ENCODE assay signal across 12 cellular contexts in genomic region chr20:58717278-58718091, GRCh38. TPM values are rescaled to one million over a fixed set of nuclear protein-coding genes. Genes with fewer than 3 reads are reported as not detected.
DNase-seq lines count a peak whose midpoint lies in the region; ATAC-seq, FAIRE-seq and TF ChIP-seq lines count a peak whose summit lies in the region.
"Had no signal": no experiment of that assay in that cellular context is flagged by ENCODE, and none has a peak within 500 bp of the region (broad histone marks: within the 10 kb centered on the region; RNA-seq: fewer than 3 reads in every experiment).

No MANE protein-coding gene starts in this region.

- H3K27me3 Mint-ChIP-seq in activated CD8-positive, alpha-beta memory T cell treated with anti-CD3 and anti-CD28 coated beads, Interleukin-2, amount 10 ng/mL, durations not matched to agents 7 days and 5 days = peaks cover 16% of the 10 kb centered on the region

- peaks cover 0 to 32% (median 8%) of the 10 kb centered on the region in 3 donors for H3K27me3 ChIP-seq in stomach

- peak; percentile 4 for DNase-seq in activated naive CD4-positive, alpha-beta T cell treated with anti-CD3 and anti-CD28 coated beads, Interleukin-2, amount 50 U/mL, for 16 hours
- DNase-seq in activated naive CD4-positive, alpha-beta T cell treated with Interleukin-2 at 50 U/mL for 16 hours = no peak
- peak; percentile 31 for DNase-seq in activated CD8-positive, alpha-beta memory T cell treated with anti-CD3 and anti-CD28 coated beads, Interleukin-2, amount 10 ng/mL, durations not matched to agents 7 days and 5 days
- DNase-seq in kidney (peak; percentile 68), stomach (peak; percentile 24), occipital lobe (lab: John Stamatoyannopoulos, UW) (no peak)
- DNase-seq: NCI-H69; stimulated activated naive B cell treated with anti-CD40 and anti-IgM and Interleukin-4, amounts not matched to agents 10 μg/mL and 1 μg/mL and 100 μg/mL, for 72 hours had no signal

- no peak for ATAC-seq in activated CD8-positive, alpha-beta memory T cell treated with anti-CD3 and anti-CD28 coated beads, Interleukin-2, amount 10 ng/mL, durations not matched to agents 7 days and 5 days
- ATAC-seq in GM18907 (IDR thresholded peaks at IDR 0.05; ENCODE audit: unreplicated experiment) = no peak
- no peak for ATAC-seq in HG03565 (IDR thresholded peaks at IDR 0.05; ENCODE audit: unreplicated experiment)
- ATAC-seq: stimulated activated naive B cell treated with anti-CD40 and anti-IgM and Interleukin-4, amounts not matched to agents 10 μg/mL and 1 μg/mL and 100 μg/mL, for 72 hours had no signal

- H3K4me1 Mint-ChIP-seq in activated CD8-positive, alpha-beta memory T cell treated with anti-CD3 and anti-CD28 coated beads, Interleukin-2, amount 10 ng/mL, durations not matched to agents 7 days and 5 days = no peaks in the 10 kb centered on the region

- intact Hi-C loops in kidney (cut with DNase I) (no loop called here), stomach (cut with DNase I; ENCODE audit: low total_unique reads) (no loop called here)

- CTCF ChIA-PET in activated CD8-positive, alpha-beta memory T cell treated with anti-CD3 and anti-CD28 coated beads, Interleukin-2, amount 10 ng/mL, durations not matched to agents 7 days and 5 days (lab: Charles Lee) = no interaction called here

- H3K9me3 ChIP-seq in kidney (ENCODE audit: control insufficient read depth in 1 of 2, low read length in 2 of 2) (no peaks in the 10 kb centered on the region), stomach (no peaks in the 10 kb centered on the region)
- H3K9me3 ChIP-seq: SJSA1 had no signal

- H3K4me1 ChIP-seq in kidney (ENCODE audit: control insufficient read depth in 1 of 2, insufficient read depth in 1 of 2, low read depth in 1 of 2, low read length in 2 of 2) (peaks cover 0 to 2% of the 10 kb centered on the region in 2 donors), stomach (peaks cover 0 to 11% (median 9%) of the 10 kb centered on the region in 4 donors)
- H3K4me1 ChIP-seq: SJSA1 had no signal

- H3K27ac ChIP-seq in kidney (ENCODE audit: low read depth in 2 of 2, low read length in 2 of 2) = no peak overlapping the region
- no peak overlapping the region for H3K27ac ChIP-seq in stomach
- H3K27ac ChIP-seq: SJSA1 had no signal

- H3K4me3 Mint-ChIP-seq in activated CD8-positive, alpha-beta memory T cell treated with anti-CD3 and anti-CD28 coated beads, Interleukin-2, amount 10 ng/mL, durations not matched to agents 7 days and 5 days = no peak overlapping the region
- H3K4me3 Mint-ChIP-seq: memory B cell; stimulated activated naive B cell treated with anti-CD40 and anti-IgM and Interleukin-4, amounts not matched to agents 10 μg/mL and 1 μg/mL and 100 μg/mL, for 72 hours had no signal

- no peak for TF ChIP-seq POLR2A in stomach (IDR thresholded peaks at IDR 0.05)

- no peaks in the 10 kb centered on the region for H3K36me3 ChIP-seq in kidney (ENCODE audit: control insufficient read depth in 1 of 2, insufficient read depth in 2 of 2, low read length in 2 of 2)
- H3K36me3 ChIP-seq in stomach = peaks cover 0 to 37% (median 25%) of the 10 kb centered on the region in 4 donors
- H3K36me3 ChIP-seq: SJSA1 had no signal

- no peaks in the 10 kb centered on the region for H3K36me3 Mint-ChIP-seq in activated CD8-positive, alpha-beta memory T cell treated with anti-CD3 and anti-CD28 coated beads, Interleukin-2, amount 10 ng/mL, durations not matched to agents 7 days and 5 days

- TF ChIP-seq CTCF in kidney (IDR thresholded peaks at IDR 0.05; ENCODE audit: borderline replicate concordance, extremely low read depth, insufficient read depth) = no peak
- TF ChIP-seq CTCF in stomach (IDR thresholded peaks at IDR 0.05) = no peak

- no peak overlapping the region for H3K27ac Mint-ChIP-seq in activated CD8-positive, alpha-beta memory T cell treated with anti-CD3 and anti-CD28 coated beads, Interleukin-2, amount 10 ng/mL, durations not matched to agents 7 days and 5 days
- H3K27ac Mint-ChIP-seq: memory B cell; stimulated activated naive B cell treated with anti-CD40 and anti-IgM and Interleukin-4, amounts not matched to agents 10 μg/mL and 1 μg/mL and 100 μg/mL, for 72 hours had no signal

- H3K4me3 ChIP-seq in kidney (ENCODE audit: low read length in 2 of 2) (no peak overlapping the region), stomach (no peak overlapping the region)
- H3K4me3 ChIP-seq: SJSA1 had no signal

- FAIRE-seq in kidney (lab: Jason Lieb, UNC) = no peak

- H3K9me3 Mint-ChIP-seq in activated CD8-positive, alpha-beta memory T cell treated with anti-CD3 and anti-CD28 coated beads, Interleukin-2, amount 10 ng/mL, durations not matched to agents 7 days and 5 days (ENCODE audit: low read depth) = no peaks in the 10 kb centered on the region
- H3K9me3 Mint-ChIP-seq: memory B cell; stimulated activated naive B cell treated with anti-CD40 and anti-IgM and Interleukin-4, amounts not matched to agents 10 μg/mL and 1 μg/mL and 100 μg/mL, for 72 hours had no signal

- TF ChIP-seq EP300 in stomach (IDR thresholded peaks at IDR 0.05) = no peak

- WGBS in stomach, 5 donors = 79 to 90% (median 86%) methylated on average over 10 to 23 of the region's 23 CpGs

- no peak overlapping the region for H3K9ac ChIP-seq in kidney (ENCODE audit: low read length in 2 of 2)

RNA-seq across cellular contexts. Expression of gene NPEPL1, which starts 24.9 kb away (rescaled TPM):
- 10 to 100 TPM; 19.3 to 30.4 TPM for total RNA-seq in activated CD8-positive, alpha-beta memory T cell treated with anti-CD3 and anti-CD28 coated beads, Interleukin-2, amount 10 ng/mL, durations not matched to agents 7 days and 5 days
- total RNA-seq in kidney (60.2 TPM), stomach (100 to 1,000 TPM in 2 of 5 donors, 10 to 100 TPM in 3; 29.7 to 134 (median 60.7) TPM), occipital lobe (7.5 TPM)
- polyA plus RNA-seq in kidney (ENCODE audit: insufficient read depth, low read depth, low replicate concordance) (39.7 TPM), stomach (10 to 100 TPM; 15.3 to 36.2 (median 27.8) TPM)

Comparison
In these comparisons a context has a peak if more than half of its experiments do, and no peak if none do; other contexts are left out.
1. DNase-seq: peak in activated naive CD4-positive, alpha-beta T cell treated with anti-CD3 and anti-CD28 coated beads, Interleukin-2, amount 50 U/mL, for 16 hours (single experiment), activated CD8-positive, alpha-beta memory T cell treated with anti-CD3 and anti-CD28 coated beads, Interleukin-2, amount 10 ng/mL, durations not matched to agents 7 days and 5 days (single experiment), kidney (single experiment) and stomach (single experiment); none in activated naive CD4-positive, alpha-beta T cell treated with Interleukin-2 at 50 U/mL for 16 hours (single experiment) and occipital lobe (single experiment).